8 cellular contexts compared by ENCODE assay signal in the genomic region with DNA sequence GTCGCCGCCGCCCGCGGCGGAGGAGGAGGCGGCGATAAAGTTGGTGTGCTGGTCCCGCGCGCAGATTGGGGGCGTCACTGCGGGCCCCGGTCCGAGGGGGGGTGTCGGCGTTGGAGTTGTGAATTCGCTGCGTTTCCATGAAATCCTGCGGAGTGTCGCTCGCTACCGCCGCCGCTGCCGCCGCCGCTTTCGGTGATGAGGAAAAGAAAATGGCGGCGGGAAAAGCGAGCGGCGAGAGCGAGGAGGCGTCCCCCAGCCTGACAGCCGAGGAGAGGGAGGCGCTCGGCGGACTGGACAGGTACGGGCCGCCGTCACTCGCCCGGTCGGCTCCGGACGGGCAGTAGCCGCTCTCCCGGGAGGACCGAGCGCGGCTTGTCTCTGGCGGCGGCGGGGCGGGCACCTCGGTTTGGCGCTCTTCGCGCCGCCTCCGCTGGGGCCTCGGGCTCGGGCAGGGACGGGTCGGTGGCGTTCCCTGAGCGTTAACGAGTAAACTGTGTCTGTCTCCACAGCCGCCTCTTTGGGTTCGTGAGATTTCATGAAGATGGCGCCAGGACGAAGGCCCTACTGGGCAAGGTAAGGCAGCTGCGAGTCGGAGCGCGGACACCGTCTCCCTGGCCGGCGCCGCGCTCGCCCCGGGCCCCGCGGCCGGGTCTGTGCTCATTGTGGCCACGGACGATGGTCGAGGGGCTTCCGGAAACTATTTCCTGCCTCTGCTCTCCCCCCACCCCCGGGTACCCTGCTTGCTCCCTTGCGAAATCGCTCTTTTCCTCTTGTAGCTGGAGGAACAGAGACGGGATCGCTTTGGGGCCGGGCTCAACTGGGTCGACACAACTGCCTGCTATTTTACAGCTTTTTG. TPM values are rescaled to one million over a fixed set of nuclear protein-coding genes. Genes with fewer than 3 reads are reported as not detected.
DNase-seq lines count a peak whose midpoint lies in the region; ATAC-seq lines count a peak whose summit lies in the region.

No MANE protein-coding gene starts in this region.

- peak; percentile 4 for ATAC-seq in activated CD8-positive, alpha-beta memory T cell treated with anti-CD3 and anti-CD28 coated beads, Interleukin-2, amount 10 ng/mL, durations not matched to agents 7 days and 5 days
- no peak for ATAC-seq in HG03175 (IDR thresholded peaks at IDR 0.05; ENCODE audit: unreplicated experiment)

- peaks cover 9 to 46% (median 29%) of the 10 kb centered on the region in 4 donors for H3K4me1 Mint-ChIP-seq in CD4-positive, alpha-beta memory T cell
- H3K4me1 Mint-ChIP-seq in activated CD8-positive, alpha-beta memory T cell treated with anti-CD3 and anti-CD28 coated beads, Interleukin-2, amount 10 ng/mL, durations not matched to agents 7 days and 5 days, result peaks cover 9% of the 10 kb centered on the region

- intact Hi-C loops in CD4-positive, alpha-beta memory T cell (cut with micrococcal nuclease), result loop anchor here (1.0 to 10.0 kb wide), 4 partner anchors 71 to 629 kb away; a partner anchor contains a TSS

- DNase-seq in CD4-positive, alpha-beta memory T cell, result peak; percentile 62 to 77 (median 69)
- DNase-seq in H4 (ENCODE audit: low spot score) (peak; percentile 12), NCI-H510A (lab: John Stamatoyannopoulos, UW) (peak; percentile 34), midbrain (lab: John Stamatoyannopoulos, UW) (peak; percentile 66)
- DNase-seq in activated CD8-positive, alpha-beta memory T cell treated with anti-CD3 and anti-CD28 coated beads, Interleukin-2, amount 10 ng/mL, durations not matched to agents 7 days and 5 days, result peak; percentile 55
- peak; percentile 11 to 22 for DNase-seq in stimulated activated CD8-positive, alpha-beta memory T cell treated with anti-CD3 and anti-CD28 coated beads, Interleukin-7, amount 100 ng/mL, for 1 hour (ENCODE audit: low read depth in 2 of 2)

- peak overlapping the region; percentile 85 for H3K27ac ChIP-seq in CD4-positive, alpha-beta memory T cell (ENCODE audit: low read depth, low read length)

- H3K36me3 ChIP-seq in CD4-positive, alpha-beta memory T cell (ENCODE audit: insufficient read depth, low read length), result no peaks in the 10 kb centered on the region
- H3K36me3 ChIP-seq in endocrine pancreas (ENCODE audit: control insufficient read depth, insufficient read depth, low read length), result no peaks in the 10 kb centered on the region

- POLR2A ChIA-PET in CD4-positive, alpha-beta memory T cell (lab: Charles Lee; ENCODE audit: partially characterized antibody), result interaction anchor here (0.7 to 1.7 kb wide), 10 partner anchors 9 to 916 kb away, joined by 3 to 7 read pairs (median 4); no protein-coding TSS in a partner anchor

- peak overlapping the region; percentile 93 to 100 (median 99) for H3K4me3 Mint-ChIP-seq in CD4-positive, alpha-beta memory T cell
- peak overlapping the region; percentile 90 for H3K4me3 Mint-ChIP-seq in activated CD8-positive, alpha-beta memory T cell treated with anti-CD3 and anti-CD28 coated beads, Interleukin-2, amount 10 ng/mL, durations not matched to agents 7 days and 5 days

- no peaks in the 10 kb centered on the region for H3K9me3 ChIP-seq in CD4-positive, alpha-beta memory T cell (ENCODE audit: control insufficient read depth in 1 of 2, low read length in 2 of 2)
- H3K9me3 ChIP-seq in endocrine pancreas (ENCODE audit: control insufficient read depth, low read length), result no peaks in the 10 kb centered on the region

- peak overlapping the region; percentile 93 for H3K9ac ChIP-seq in endocrine pancreas (ENCODE audit: control insufficient read depth, insufficient read depth, low read length)

- H3K4me3 ChIP-seq in CD4-positive, alpha-beta memory T cell (ENCODE audit: low read length in 2 of 2), result peak overlapping the region; percentile 62 to 73
- peak overlapping the region; percentile 87 for H3K4me3 ChIP-seq in endocrine pancreas (ENCODE audit: control insufficient read depth, insufficient read depth, low read length)

- H3K27ac Mint-ChIP-seq in CD4-positive, alpha-beta memory T cell, result peak overlapping the region; percentile 97 to 100 (median 99)
- peak overlapping the region; percentile 98 for H3K27ac Mint-ChIP-seq in activated CD8-positive, alpha-beta memory T cell treated with anti-CD3 and anti-CD28 coated beads, Interleukin-2, amount 10 ng/mL, durations not matched to agents 7 days and 5 days

- CTCF ChIA-PET in CD4-positive, alpha-beta memory T cell (lab: Charles Lee; ENCODE audit: partially characterized antibody), result interaction anchor here (0.7 kb wide), 1 partner anchor 196 kb away, joined by 3 read pairs; no protein-coding TSS in a partner anchor
- CTCF ChIA-PET in activated CD8-positive, alpha-beta memory T cell treated with anti-CD3 and anti-CD28 coated beads, Interleukin-2, amount 10 ng/mL, durations not matched to agents 7 days and 5 days (lab: Charles Lee), result interaction anchor here (1.0 to 1.4 kb wide), 2 partner anchors 197 to 818 kb away, joined by 3 to 5 read pairs; no protein-coding TSS in a partner anchor

- H3K9me3 Mint-ChIP-seq in CD4-positive, alpha-beta memory T cell, result no peaks in the 10 kb centered on the region
- no peaks in the 10 kb centered on the region for H3K9me3 Mint-ChIP-seq in activated CD8-positive, alpha-beta memory T cell treated with anti-CD3 and anti-CD28 coated beads, Interleukin-2, amount 10 ng/mL, durations not matched to agents 7 days and 5 days (ENCODE audit: low read depth)

- H3K27me3 Mint-ChIP-seq in CD4-positive, alpha-beta memory T cell, result no peaks in the 10 kb centered on the region
- H3K27me3 Mint-ChIP-seq in activated CD8-positive, alpha-beta memory T cell treated with anti-CD3 and anti-CD28 coated beads, Interleukin-2, amount 10 ng/mL, durations not matched to agents 7 days and 5 days, result no peaks in the 10 kb centered on the region

- no peaks in the 10 kb centered on the region for H3K27me3 ChIP-seq in CD4-positive, alpha-beta memory T cell (ENCODE audit: insufficient read depth, low read length)
- H3K27me3 ChIP-seq in endocrine pancreas (ENCODE audit: control insufficient read depth, insufficient read depth, low read length), result no peaks in the 10 kb centered on the region

- peaks cover 6 to 10% of the 10 kb centered on the region in 2 donors for H3K36me3 Mint-ChIP-seq in CD4-positive, alpha-beta memory T cell
- H3K36me3 Mint-ChIP-seq in activated CD8-positive, alpha-beta memory T cell treated with anti-CD3 and anti-CD28 coated beads, Interleukin-2, amount 10 ng/mL, durations not matched to agents 7 days and 5 days, result peaks cover 7% of the 10 kb centered on the region

- peaks cover 38% of the 10 kb centered on the region for H3K4me1 ChIP-seq in CD4-positive, alpha-beta memory T cell (ENCODE audit: insufficient read depth, low read length)
- H3K4me1 ChIP-seq in endocrine pancreas (ENCODE audit: control insufficient read depth, insufficient read depth, low read length), result peaks cover 3% of the 10 kb centered on the region

RNA-seq across cellular contexts. Expression of a gene that starts 0.7 kb away (rescaled TPM):
- total RNA-seq in CD4-positive, alpha-beta memory T cell, result 10 to 100 TPM; 44.9 to 51.2 TPM
- 10 to 100 TPM; 12.5 to 23.7 TPM for polyA plus RNA-seq in CD4-positive, alpha-beta memory T cell
- 8.3 and 15.5 TPM in 2 replicates for total RNA-seq in H4 (2014; rRNA removed; shearing (Covaris generic))
- 10 to 100 TPM; 25.9 to 33.7 TPM for total RNA-seq in activated CD8-positive, alpha-beta memory T cell treated with anti-CD3 and anti-CD28 coated beads, Interleukin-2, amount 10 ng/mL, durations not matched to agents 7 days and 5 days

RNA-seq across cellular contexts. Expression of a gene that starts 29.8 kb away (rescaled TPM):
- not detected for total RNA-seq in CD4-positive, alpha-beta memory T cell
- polyA plus RNA-seq in CD4-positive, alpha-beta memory T cell, result not detected
- not detected in 2 replicates for total RNA-seq in H4 (2014; rRNA removed; shearing (Covaris generic))
- total RNA-seq in activated CD8-positive, alpha-beta memory T cell treated with anti-CD3 and anti-CD28 coated beads, Interleukin-2, amount 10 ng/mL, durations not matched to agents 7 days and 5 days, result not detected

Comparison
In these comparisons a context has a peak if more than half of its experiments do, and no peak if none do; other contexts are left out.
1. DNase-seq: peak in every context shown above with its lines; median percentile 69 in CD4-positive, alpha-beta memory T cell; 66 in midbrain; 55 in activated CD8-positive, alpha-beta memory T cell treated with anti-CD3 and anti-CD28 coated beads, Interleukin-2, amount 10 ng/mL, durations not matched to agents 7 days and 5 days; 34 in NCI-H510A; 16 in stimulated activated CD8-positive, alpha-beta memory T cell treated with anti-CD3 and anti-CD28 coated beads, Interleukin-7, amount 100 ng/mL, for 1 hour; 12 in H4.